In the genomic region with DNA sequence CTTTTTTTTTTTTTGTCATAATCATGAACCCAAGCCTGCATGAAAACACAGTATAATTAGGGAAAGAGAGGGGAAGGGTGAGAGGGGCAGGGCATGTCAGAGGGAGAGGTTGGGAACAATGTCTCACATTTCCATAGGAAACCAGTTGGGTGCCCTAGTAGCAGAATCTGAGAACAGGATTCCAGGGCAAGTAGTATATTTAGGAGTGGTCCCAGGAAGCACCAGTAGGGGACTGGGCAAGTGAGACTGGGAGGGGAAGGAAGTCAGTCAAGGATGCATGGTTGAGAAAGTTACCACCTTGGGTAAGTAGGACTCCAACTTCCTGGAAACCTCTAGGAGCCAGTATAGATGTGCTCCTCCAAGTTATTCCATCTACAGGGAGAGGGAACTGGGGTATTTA, we compare ENCODE assay signal across 16 cellular contexts.
DNase-seq lines count a peak whose midpoint lies in the region; ATAC-seq and TF ChIP-seq lines count a peak whose summit lies in the region.
"Had no signal": no experiment of that assay in that cellular context is flagged by ENCODE, and none has a peak within 500 bp of the region (broad histone marks: within the 10 kb centered on the region; RNA-seq: fewer than 3 reads in every experiment).

No MANE protein-coding gene starts in this region.

- H3K4me1 ChIP-seq in mesendoderm (ENCODE audit: control insufficient read depth, low read depth, low read length), result peaks cover 3% of the 10 kb centered on the region
- H3K4me1 ChIP-seq in CD8-positive, alpha-beta T cell (ENCODE audit: insufficient read depth, low read length), result no peaks in the 10 kb centered on the region

- no peaks in the 10 kb centered on the region for H3K36me3 ChIP-seq in H7 (replicated peaks; ENCODE audit: control insufficient read depth, insufficient read depth, low read length)
- H3K36me3 ChIP-seq in mesendoderm (ENCODE audit: control insufficient read depth, insufficient read depth, low read length), result no peaks in the 10 kb centered on the region
- no peaks in the 10 kb centered on the region for H3K36me3 ChIP-seq in CD8-positive, alpha-beta T cell (ENCODE audit: insufficient read depth, low read length)

- no peak overlapping the region for H2BK5ac ChIP-seq in mesendoderm (ENCODE audit: low read length)

- H2BK15ac ChIP-seq in mesendoderm (replicated peaks; ENCODE audit: low read depth), result no peak overlapping the region

- no peak overlapping the region for H4K8ac ChIP-seq in mesendoderm (ENCODE audit: low read depth, low read length)

- no peak overlapping the region for H3K4me2 ChIP-seq in mesendoderm (ENCODE audit: low read length)

- H3K18ac ChIP-seq in mesendoderm (ENCODE audit: low read length), result no peak overlapping the region

- no peak overlapping the region for H3K56ac ChIP-seq in mesendoderm (ENCODE audit: low read length)

- H3K9me3 Mint-ChIP-seq in WTC11, result no peaks in the 10 kb centered on the region
- H3K9me3 Mint-ChIP-seq in CD8-positive, alpha-beta T cell, result no peaks in the 10 kb centered on the region
- H3K9me3 Mint-ChIP-seq: CD4-positive, alpha-beta T cell; IgD-negative memory B cell had no signal

- H3K36me3 Mint-ChIP-seq in WTC11, result no peaks in the 10 kb centered on the region
- no peaks in the 10 kb centered on the region for H3K36me3 Mint-ChIP-seq in CD8-positive, alpha-beta T cell
- H3K36me3 Mint-ChIP-seq: IgD-negative memory B cell had no signal

- H3K9me3 ChIP-seq in CD8-positive, alpha-beta T cell (ENCODE audit: low read length), result no peaks in the 10 kb centered on the region

- H2BK120ac ChIP-seq in mesendoderm (ENCODE audit: low read depth, low read length), result no peak overlapping the region

- H3K4ac ChIP-seq in mesendoderm (ENCODE audit: low read depth, low read length), result no peak overlapping the region

- no peak overlapping the region for H3K9ac ChIP-seq in mesendoderm (ENCODE audit: low read length)

- CTCF ChIA-PET in WTC11 (lab: Charles Lee), result no interaction called here
- CTCF ChIA-PET in CD8-positive, alpha-beta T cell (lab: Charles Lee), result no interaction called here

- peaks cover 8% of the 10 kb centered on the region for H3K4me1 Mint-ChIP-seq in WTC11
- H3K4me1 Mint-ChIP-seq in CD8-positive, alpha-beta T cell (ENCODE audit: low read depth), result peaks cover 2% of the 10 kb centered on the region

- H3K23ac ChIP-seq in mesendoderm (ENCODE audit: low read length), result no peak overlapping the region

- H3K27ac ChIP-seq in mesendoderm (ENCODE audit: low read depth, low read length), result no peak overlapping the region
- H3K27ac ChIP-seq in CD8-positive, alpha-beta T cell (ENCODE audit: low read depth, low read length), result no peak overlapping the region

- H3K79me1 ChIP-seq in mesendoderm (ENCODE audit: low read length), result no peaks in the 10 kb centered on the region

- no peak overlapping the region for H3K27ac Mint-ChIP-seq in WTC11
- no peak overlapping the region for H3K27ac Mint-ChIP-seq in CD8-positive, alpha-beta T cell
- H3K27ac Mint-ChIP-seq: B cell; CD4-positive, alpha-beta T cell; IgD-negative memory B cell had no signal

- intact Hi-C loops in CD8-positive, alpha-beta T cell (cut with DNase I, micrococcal nuclease), result no loop called here

- peak; percentile 28 for DNase-seq in H7
- DNase-seq in WTC11 (ENCODE audit: low spot score), result no peak
- peak; percentile 47 for DNase-seq in mesendoderm
- DNase-seq in CD8-positive, alpha-beta T cell, result no peak
- no peak for DNase-seq in H4 (ENCODE audit: low spot score)
- no peak for DNase-seq in HCEC 1CT
- DNase-seq: C1 segment of cervical spinal cord; CD4-positive, alpha-beta T cell; DMS79; EL; GDM1; GOT3; KG1 had no signal

- no peak overlapping the region for H2AK5ac ChIP-seq in mesendoderm (ENCODE audit: low read length)

- H3K79me2 ChIP-seq in mesendoderm (ENCODE audit: control insufficient read depth, insufficient read depth, low read length), result no peaks in the 10 kb centered on the region

- H4K5ac ChIP-seq in mesendoderm (ENCODE audit: low read length), result no peak overlapping the region

- peaks cover 1% of the 10 kb centered on the region; the same call in 1 of the 2 replicates for H3K27me3 Mint-ChIP-seq in WTC11 (ENCODE audit: low read depth)
- H3K27me3 Mint-ChIP-seq in CD8-positive, alpha-beta T cell (ENCODE audit: low read depth), result no peaks in the 10 kb centered on the region
- H3K27me3 Mint-ChIP-seq: B cell; CD4-positive, alpha-beta T cell; IgD-negative memory B cell had no signal

- peak; percentile 79 for ATAC-seq in WTC11
- no peak for ATAC-seq in CD8-positive, alpha-beta T cell
- no peak for ATAC-seq in GM21423 (IDR thresholded peaks at IDR 0.05; ENCODE audit: unreplicated experiment)

- H3K27me3 ChIP-seq in H7 (ENCODE audit: control insufficient read depth, insufficient read depth, low read length), result no peaks in the 10 kb centered on the region
- no peaks in the 10 kb centered on the region for H3K27me3 ChIP-seq in mesendoderm (ENCODE audit: insufficient read depth, low read length, poor library complexity)
- no peaks in the 10 kb centered on the region for H3K27me3 ChIP-seq in CD8-positive, alpha-beta T cell (ENCODE audit: insufficient read depth, low read length)

- POLR2A ChIA-PET in WTC11 (lab: Charles Lee), result no interaction called here
- POLR2A ChIA-PET in CD8-positive, alpha-beta T cell (lab: Charles Lee), result no interaction called here

- no peak for TF ChIP-seq CTCF in WTC11 (IDR thresholded peaks at IDR 0.05)
- TF ChIP-seq CTCF in CD8-positive, alpha-beta T cell (IDR thresholded peaks at IDR 0.05), result no peak

- H3K4me3 Mint-ChIP-seq in WTC11, result no peak overlapping the region
- no peak overlapping the region for H3K4me3 Mint-ChIP-seq in CD8-positive, alpha-beta T cell
- H3K4me3 Mint-ChIP-seq: B cell; CD4-positive, alpha-beta T cell; IgD-negative memory B cell had no signal

- H3K4me3 ChIP-seq in H7 (ENCODE audit: insufficient read depth, low read depth, low read length), result no peak overlapping the region
- no peak overlapping the region for H3K4me3 ChIP-seq in mesendoderm (ENCODE audit: low read length)
- H3K4me3 ChIP-seq in CD8-positive, alpha-beta T cell (ENCODE audit: low read depth, low read length), result no peak overlapping the region

TF ChIP-seq in WTC11, 78 proteins besides CTCF, POLR2A, EP300 and RAD21 (continues in another document):
- TF ChIP-seq, protein P1, sequence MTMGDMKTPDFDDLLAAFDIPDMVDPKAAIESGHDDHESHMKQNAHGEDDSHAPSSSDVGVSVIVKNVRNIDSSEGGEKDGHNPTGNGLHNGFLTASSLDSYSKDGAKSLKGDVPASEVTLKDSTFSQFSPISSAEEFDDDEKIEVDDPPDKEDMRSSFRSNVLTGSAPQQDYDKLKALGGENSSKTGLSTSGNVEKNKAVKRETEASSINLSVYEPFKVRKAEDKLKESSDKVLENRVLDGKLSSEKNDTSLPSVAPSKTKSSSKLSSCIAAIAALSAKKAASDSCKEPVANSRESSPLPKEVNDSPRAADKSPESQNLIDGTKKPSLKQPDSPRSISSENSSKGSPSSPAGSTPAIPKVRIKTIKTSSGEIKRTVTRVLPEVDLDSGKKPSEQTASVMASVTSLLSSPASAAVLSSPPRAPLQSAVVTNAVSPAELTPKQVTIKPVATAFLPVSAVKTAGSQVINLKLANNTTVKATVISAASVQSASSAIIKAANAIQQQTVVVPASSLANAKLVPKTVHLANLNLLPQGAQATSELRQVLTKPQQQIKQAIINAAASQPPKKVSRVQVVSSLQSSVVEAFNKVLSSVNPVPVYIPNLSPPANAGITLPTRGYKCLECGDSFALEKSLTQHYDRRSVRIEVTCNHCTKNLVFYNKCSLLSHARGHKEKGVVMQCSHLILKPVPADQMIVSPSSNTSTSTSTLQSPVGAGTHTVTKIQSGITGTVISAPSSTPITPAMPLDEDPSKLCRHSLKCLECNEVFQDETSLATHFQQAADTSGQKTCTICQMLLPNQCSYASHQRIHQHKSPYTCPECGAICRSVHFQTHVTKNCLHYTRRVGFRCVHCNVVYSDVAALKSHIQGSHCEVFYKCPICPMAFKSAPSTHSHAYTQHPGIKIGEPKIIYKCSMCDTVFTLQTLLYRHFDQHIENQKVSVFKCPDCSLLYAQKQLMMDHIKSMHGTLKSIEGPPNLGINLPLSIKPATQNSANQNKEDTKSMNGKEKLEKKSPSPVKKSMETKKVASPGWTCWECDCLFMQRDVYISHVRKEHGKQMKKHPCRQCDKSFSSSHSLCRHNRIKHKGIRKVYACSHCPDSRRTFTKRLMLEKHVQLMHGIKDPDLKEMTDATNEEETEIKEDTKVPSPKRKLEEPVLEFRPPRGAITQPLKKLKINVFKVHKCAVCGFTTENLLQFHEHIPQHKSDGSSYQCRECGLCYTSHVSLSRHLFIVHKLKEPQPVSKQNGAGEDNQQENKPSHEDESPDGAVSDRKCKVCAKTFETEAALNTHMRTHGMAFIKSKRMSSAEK (CRISPR knock-in tag; IDR thresholded peaks at IDR 0.05; ENCODE audit: borderline replicate concordance), result no peak
- TF ChIP-seq, protein P2, sequence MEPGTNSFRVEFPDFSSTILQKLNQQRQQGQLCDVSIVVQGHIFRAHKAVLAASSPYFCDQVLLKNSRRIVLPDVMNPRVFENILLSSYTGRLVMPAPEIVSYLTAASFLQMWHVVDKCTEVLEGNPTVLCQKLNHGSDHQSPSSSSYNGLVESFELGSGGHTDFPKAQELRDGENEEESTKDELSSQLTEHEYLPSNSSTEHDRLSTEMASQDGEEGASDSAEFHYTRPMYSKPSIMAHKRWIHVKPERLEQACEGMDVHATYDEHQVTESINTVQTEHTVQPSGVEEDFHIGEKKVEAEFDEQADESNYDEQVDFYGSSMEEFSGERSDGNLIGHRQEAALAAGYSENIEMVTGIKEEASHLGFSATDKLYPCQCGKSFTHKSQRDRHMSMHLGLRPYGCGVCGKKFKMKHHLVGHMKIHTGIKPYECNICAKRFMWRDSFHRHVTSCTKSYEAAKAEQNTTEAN (CRISPR knock-in tag; IDR thresholded peaks at IDR 0.05), result no peak
- TF ChIP-seq ZNF671 (CRISPR knock-in tag; IDR thresholded peaks at IDR 0.05), result no peak
- TF ChIP-seq, protein P3, sequence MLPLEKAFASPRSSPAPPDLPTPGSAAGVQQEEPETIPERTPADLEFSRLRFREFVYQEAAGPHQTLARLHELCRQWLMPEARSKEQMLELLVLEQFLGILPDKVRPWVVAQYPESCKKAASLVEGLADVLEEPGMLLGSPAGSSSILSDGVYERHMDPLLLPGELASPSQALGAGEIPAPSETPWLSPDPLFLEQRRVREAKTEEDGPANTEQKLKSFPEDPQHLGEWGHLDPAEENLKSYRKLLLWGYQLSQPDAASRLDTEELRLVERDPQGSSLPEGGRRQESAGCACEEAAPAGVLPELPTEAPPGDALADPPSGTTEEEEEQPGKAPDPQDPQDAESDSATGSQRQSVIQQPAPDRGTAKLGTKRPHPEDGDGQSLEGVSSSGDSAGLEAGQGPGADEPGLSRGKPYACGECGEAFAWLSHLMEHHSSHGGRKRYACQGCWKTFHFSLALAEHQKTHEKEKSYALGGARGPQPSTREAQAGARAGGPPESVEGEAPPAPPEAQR (CRISPR knock-in tag; IDR thresholded peaks at IDR 0.05), result no peak

Comparison
In these comparisons a context has a peak if more than half of its experiments do, and no peak if none do; other contexts are left out.
1. DNase-seq: peak in H7 (single experiment) and mesendoderm (single experiment); none in WTC11 (single experiment), CD8-positive, alpha-beta T cell (0 of 7), H4 (single experiment) and HCEC 1CT (single experiment).